In the genomic region with DNA sequence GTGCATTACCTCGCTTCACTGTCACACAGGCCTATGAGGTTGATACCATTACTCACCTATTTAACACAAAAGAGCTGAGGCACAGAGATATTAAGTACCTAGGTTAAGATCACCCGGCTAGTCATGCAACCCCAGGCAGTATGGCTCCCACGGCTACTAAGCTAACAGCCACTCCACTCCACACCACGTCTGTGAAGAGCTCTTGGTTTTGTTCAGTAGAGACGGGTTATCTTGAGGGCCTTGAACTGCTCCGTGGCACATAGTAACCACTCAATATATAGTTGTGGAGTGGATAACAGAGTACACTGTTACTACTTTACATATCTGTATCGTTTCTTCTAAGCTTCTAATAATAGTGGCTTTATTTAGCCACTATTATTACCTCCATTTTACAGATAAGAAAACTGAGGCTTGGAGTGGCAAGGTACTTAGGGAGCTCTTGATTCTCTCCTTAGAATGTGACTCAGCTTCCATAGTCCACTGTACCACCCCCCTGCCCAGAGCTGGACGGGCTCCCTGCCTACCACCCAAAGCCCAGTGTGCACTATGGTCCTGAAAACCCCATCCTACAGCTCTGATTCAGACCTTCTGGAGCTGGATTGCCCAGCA, we compare ENCODE assay signal across 9 cellular contexts. TPM values are rescaled to one million over a fixed set of nuclear protein-coding genes. Genes with fewer than 3 reads are reported as not detected.
DNase-seq lines count a peak whose midpoint lies in the region; ATAC-seq, FAIRE-seq and TF ChIP-seq lines count a peak whose summit lies in the region.
"Had no signal": no experiment of that assay in that cellular context is flagged by ENCODE, and none has a peak within 500 bp of the region (broad histone marks: within the 10 kb centered on the region; RNA-seq: fewer than 3 reads in every experiment).

No MANE protein-coding gene starts in this region.

- no peak for ATAC-seq in stimulated activated memory B cell treated with anti-CD40 and anti-IgM and Interleukin-4, amounts not matched to agents 10 μg/mL and 1 μg/mL and 100 μg/mL, for 72 hours
- ATAC-seq in HG03097 (IDR thresholded peaks at IDR 0.05; ENCODE audit: low FRiP score, unreplicated experiment), result no peak

- H3K27ac Mint-ChIP-seq in activated CD4-positive, alpha-beta memory T cell treated with anti-CD3 and anti-CD28 coated beads, Interleukin-2, amount 10 ng/mL, durations not matched to agents 7 days and 5 days, result peak overlapping the region; percentile 18
- peak overlapping the region; percentile 61 for H3K27ac Mint-ChIP-seq in stimulated activated memory B cell treated with anti-CD40 and anti-IgM and Interleukin-4, amounts not matched to agents 10 μg/mL and 1 μg/mL and 100 μg/mL, for 72 hours

- H3K36me3 Mint-ChIP-seq in activated CD4-positive, alpha-beta memory T cell treated with anti-CD3 and anti-CD28 coated beads, Interleukin-2, amount 10 ng/mL, durations not matched to agents 7 days and 5 days (ENCODE audit: low read depth), result no peaks in the 10 kb centered on the region
- H3K36me3 Mint-ChIP-seq in stimulated activated memory B cell treated with anti-CD40 and anti-IgM and Interleukin-4, amounts not matched to agents 10 μg/mL and 1 μg/mL and 100 μg/mL, for 72 hours, result no peaks in the 10 kb centered on the region

- H3K36me3 ChIP-seq in iPS-18a (ENCODE audit: control insufficient read depth, low read depth, low read length), result no peaks in the 10 kb centered on the region

- CTCF ChIA-PET in activated CD4-positive, alpha-beta memory T cell treated with anti-CD3 and anti-CD28 coated beads, Interleukin-2, amount 10 ng/mL, durations not matched to agents 7 days and 5 days (lab: Charles Lee), result interaction anchor here (0.6 to 2.4 kb wide), 11 partner anchors 8 to 120 kb away, joined by 3 to 12 read pairs (median 4); partner anchors contain the start of gene TBC1D2

- peaks cover 11% of the 10 kb centered on the region for H3K4me1 Mint-ChIP-seq in activated CD4-positive, alpha-beta memory T cell treated with anti-CD3 and anti-CD28 coated beads, Interleukin-2, amount 10 ng/mL, durations not matched to agents 7 days and 5 days
- H3K4me1 Mint-ChIP-seq in stimulated activated memory B cell treated with anti-CD40 and anti-IgM and Interleukin-4, amounts not matched to agents 10 μg/mL and 1 μg/mL and 100 μg/mL, for 72 hours, result peaks cover 10% of the 10 kb centered on the region

- FAIRE-seq in D721Med (lab: Jason Lieb, UNC), result no peak
- FAIRE-seq: A204.1 had no signal

- H3K9ac ChIP-seq in iPS-18a (ENCODE audit: low read length), result no peak overlapping the region

- no peaks in the 10 kb centered on the region for H3K9me3 ChIP-seq in iPS-18a (ENCODE audit: control insufficient read depth, low read depth, low read length)

- no peak overlapping the region for H3K27ac ChIP-seq in iPS-18a (ENCODE audit: low read length)

- peak overlapping the region; percentile 70 for H3K4me3 ChIP-seq in iPS-18a (ENCODE audit: low read length)

- no peak for TF ChIP-seq CTCF in D721Med (IDR thresholded peaks at IDR 0.05; ENCODE audit: insufficient read depth, missing control alignments)

- H3K4me1 ChIP-seq in iPS-18a (ENCODE audit: control insufficient read depth, low read depth, low read length), result peaks cover 12% of the 10 kb centered on the region

- DNase-seq in NCI-H2029 (lab: John Stamatoyannopoulos, UW) (peak; percentile 80), NCI-H2029 treated with DMSO at 0.1 percent for 48 hours (lab: John Stamatoyannopoulos, UW) (no peak), D721Med (ENCODE audit: insufficient read length, low spot score) (no peak), NCI-H226 (no peak)
- no peak for DNase-seq in activated CD4-positive, alpha-beta memory T cell treated with anti-CD3 and anti-CD28 coated beads, Interleukin-2, amount 10 ng/mL, durations not matched to agents 7 days and 5 days

- no peaks in the 10 kb centered on the region for H3K27me3 Mint-ChIP-seq in activated CD4-positive, alpha-beta memory T cell treated with anti-CD3 and anti-CD28 coated beads, Interleukin-2, amount 10 ng/mL, durations not matched to agents 7 days and 5 days
- no peaks in the 10 kb centered on the region for H3K27me3 Mint-ChIP-seq in stimulated activated memory B cell treated with anti-CD40 and anti-IgM and Interleukin-4, amounts not matched to agents 10 μg/mL and 1 μg/mL and 100 μg/mL, for 72 hours

- no peaks in the 10 kb centered on the region for H3K9me3 Mint-ChIP-seq in activated CD4-positive, alpha-beta memory T cell treated with anti-CD3 and anti-CD28 coated beads, Interleukin-2, amount 10 ng/mL, durations not matched to agents 7 days and 5 days
- H3K9me3 Mint-ChIP-seq in stimulated activated memory B cell treated with anti-CD40 and anti-IgM and Interleukin-4, amounts not matched to agents 10 μg/mL and 1 μg/mL and 100 μg/mL, for 72 hours, result no peaks in the 10 kb centered on the region

- peak overlapping the region; percentile 80 for H3K4me3 Mint-ChIP-seq in activated CD4-positive, alpha-beta memory T cell treated with anti-CD3 and anti-CD28 coated beads, Interleukin-2, amount 10 ng/mL, durations not matched to agents 7 days and 5 days
- H3K4me3 Mint-ChIP-seq in stimulated activated memory B cell treated with anti-CD40 and anti-IgM and Interleukin-4, amounts not matched to agents 10 μg/mL and 1 μg/mL and 100 μg/mL, for 72 hours, result peak overlapping the region; percentile 86

- POLR2A ChIA-PET in activated CD4-positive, alpha-beta memory T cell treated with anti-CD3 and anti-CD28 coated beads, Interleukin-2, amount 10 ng/mL, durations not matched to agents 7 days and 5 days (lab: Charles Lee), result interaction anchor here (0.6 to 4.1 kb wide), 7 partner anchors 10 to 210 kb away, joined by 3 to 41 read pairs (median 4); partner anchors contain the start of genes ANP32B, TBC1D2 and TRIM14

- peaks cover 6% of the 10 kb centered on the region for H3K27me3 ChIP-seq in iPS-18a (ENCODE audit: control insufficient read depth, insufficient read depth, low read length)

RNA-seq across cellular contexts. Expression of gene CORO2A, which starts 1.0 kb away (rescaled TPM):
- 1 to 10 TPM; 7.8 to 8.2 TPM for total RNA-seq in activated CD4-positive, alpha-beta memory T cell treated with anti-CD3 and anti-CD28 coated beads, Interleukin-2, amount 10 ng/mL, durations not matched to agents 7 days and 5 days
